8 cellular contexts compared by ENCODE assay signal in genomic region chr17:50482516-50482915, GRCh38. TPM values are rescaled to one million over a fixed set of nuclear protein-coding genes. Genes with fewer than 3 reads are reported as not detected.
DNase-seq lines count a peak whose midpoint lies in the region; ATAC-seq lines count a peak whose summit lies in the region.

No MANE protein-coding gene starts in this region.

- no peaks in the 10 kb centered on the region for H3K27me3 ChIP-seq in NT2/D1 (ENCODE audit: insufficient read depth, insufficient read length)

- peaks cover 27% of the 10 kb centered on the region; the same call in 1 of the 2 replicates for H3K9me3 ChIP-seq in NT2/D1 (ENCODE audit: insufficient read depth, low read length)

- H3K4me1 ChIP-seq in NT2/D1 (ENCODE audit: insufficient read depth, insufficient read length): peaks cover 2% of the 10 kb centered on the region

- DNase-seq in DMS153 (lab: John Stamatoyannopoulos, UW) (peak; percentile 42), NT2/D1 (ENCODE audit: low read depth, low spot score) (peak; percentile 61), epidermal melanocyte (ENCODE audit: insufficient read length, low spot score) (peak; percentile 90), mucosa of gallbladder (ENCODE audit: low spot score) (peak; percentile 95)
- DNase-seq in activated CD8-positive, alpha-beta memory T cell treated with anti-CD3 and anti-CD28 coated beads, Interleukin-2, amount 50 U/mL, for 48 hours: peak; percentile 92
- DNase-seq in stimulated activated CD8-positive, alpha-beta memory T cell treated with anti-CD3 and anti-CD28 coated beads, Interleukin-2, amount 100 ng/mL, for 1 hour (ENCODE audit: low read depth in 2 of 2): peak; percentile 24 to 46

- ATAC-seq in HG03432 (IDR thresholded peaks at IDR 0.05; ENCODE audit: unreplicated experiment) (peak; percentile 29), GM19395 (IDR thresholded peaks at IDR 0.05; ENCODE audit: unreplicated experiment) (no peak)

- peaks cover 42% of the 10 kb centered on the region for H3K36me3 ChIP-seq in NT2/D1 (ENCODE audit: insufficient read depth, insufficient read length, low read length)

- no peak overlapping the region for H3K9ac ChIP-seq in NT2/D1 (ENCODE audit: insufficient read length, low read depth)

- H3K4me3 ChIP-seq in NT2/D1 (ENCODE audit: insufficient read length, low read depth): no peak overlapping the region

RNA-seq across cellular contexts. Expression of gene RSAD1, which starts 3.9 kb away (rescaled TPM):
- 35.4 TPM for total RNA-seq in mucosa of gallbladder

RNA-seq across cellular contexts. Expression of gene CHAD, which starts 13.8 kb away (rescaled TPM):
- total RNA-seq in mucosa of gallbladder: 2.1 TPM

RNA-seq across cellular contexts. Expression of gene MYCBPAP, which starts 25.7 kb away (rescaled TPM):
- 4.6 TPM for total RNA-seq in mucosa of gallbladder

RNA-seq across cellular contexts. Expression of gene EPN3, which starts 50.0 kb away (rescaled TPM):
- 92.7 TPM for total RNA-seq in mucosa of gallbladder

RNA-seq across cellular contexts. Expression of gene ACSF2, which starts 56.5 kb away (rescaled TPM):
- 67.5 TPM for total RNA-seq in mucosa of gallbladder

Comparison
In these comparisons a context has a peak if more than half of its experiments do, and no peak if none do; other contexts are left out.
1. DNase-seq: peak in every context shown above with its lines; median percentile 95 in mucosa of gallbladder; 92 in activated CD8-positive, alpha-beta memory T cell treated with anti-CD3 and anti-CD28 coated beads, Interleukin-2, amount 50 U/mL, for 48 hours; 90 in epidermal melanocyte; 61 in NT2/D1; 42 in DMS153; 35 in stimulated activated CD8-positive, alpha-beta memory T cell treated with anti-CD3 and anti-CD28 coated beads, Interleukin-2, amount 100 ng/mL, for 1 hour.